ENCODE assay signal across 8 cellular contexts in genomic region chr1:160097196-160097910, GRCh38. TPM values are rescaled to one million over a fixed set of nuclear protein-coding genes. Genes with fewer than 3 reads are reported as not detected.
A peak's percentile ranks its signal among the peaks of the same experiment; 100 is the strongest.
DNase-seq lines count a peak whose midpoint lies in the region; ATAC-seq and TF ChIP-seq lines count a peak whose summit lies in the region.

No MANE protein-coding gene starts in this region.

- H3K4me1 ChIP-seq in left ventricle myocardium inferior: peaks cover 49% of the 10 kb centered on the region
- peaks cover 53% of the 10 kb centered on the region for H3K4me1 ChIP-seq in mucosa of stomach (ENCODE audit: control insufficient read depth, insufficient read depth, low read length)
- H3K4me1 ChIP-seq in transverse colon: peaks cover 38 to 66% (median 50%) of the 10 kb centered on the region in 4 donors

- H3K27ac ChIP-seq in left ventricle myocardium inferior (replicated peaks): peak overlapping the region; percentile 95
- H3K27ac ChIP-seq in brain microvascular endothelial cell: no peak overlapping the region
- H3K27ac ChIP-seq in transverse colon: peak overlapping the region; percentile 90 to 97 (median 95)

- H3K4me3 ChIP-seq in left ventricle myocardium inferior: peak overlapping the region; percentile 78
- H3K4me3 ChIP-seq in brain microvascular endothelial cell (ENCODE audit: low read depth, low read length): peak overlapping the region; percentile 68
- peak overlapping the region; percentile 40 for H3K4me3 ChIP-seq in mucosa of stomach (ENCODE audit: low read length)
- peak overlapping the region; percentile 54 to 93 (median 76) for H3K4me3 ChIP-seq in transverse colon

- H3K36me3 ChIP-seq in left ventricle myocardium inferior (peaks cover 14% of the 10 kb centered on the region), brain microvascular endothelial cell (replicated peaks) (no peaks in the 10 kb centered on the region), mucosa of stomach (ENCODE audit: control insufficient read depth, insufficient read depth, low read length) (peaks cover 5% of the 10 kb centered on the region), transverse colon (no peaks in the 10 kb centered on the region)

- no peak for ATAC-seq in GM21515 (IDR thresholded peaks at IDR 0.05; ENCODE audit: unreplicated experiment)

- H3K9me3 ChIP-seq in left ventricle myocardium inferior (replicated peaks): no peaks in the 10 kb centered on the region
- H3K9me3 ChIP-seq in mucosa of stomach (ENCODE audit: control insufficient read depth, low read length): no peaks in the 10 kb centered on the region
- H3K9me3 ChIP-seq in transverse colon: no peaks in the 10 kb centered on the region

- DNase-seq in left ventricle myocardium inferior (no peak), cardiac septum (ENCODE audit: low spot score) (no peak), brain microvascular endothelial cell (no peak), transverse colon (no peak), activated gamma-delta T cell (lab: John Stamatoyannopoulos, UW) (no peak), NOMO-1 treated with DMSO at 0.1 percent for 48 hours (lab: John Stamatoyannopoulos, UW; ENCODE audit: unreplicated experiment) (no peak)

- in situ Hi-C loops in brain microvascular endothelial cell (cut with HindIII; ENCODE audit: low pct_ligation_motif_present, low sequenced_read_pairs) (no loop called here), transverse colon (cut with MboI; ENCODE audit: low pct_ligation_motif_present in 1 of 4, low pct_unique_long_range_greater_than_20kb in 1 of 4, low sequenced_read_pairs in 3 of 4) (no loop called here)

- TF ChIP-seq EP300 in transverse colon (IDR thresholded peaks at IDR 0.05; ENCODE audit: low read depth): no peak

- no peak for TF ChIP-seq CTCF in left ventricle myocardium inferior (IDR thresholded peaks at IDR 0.05; ENCODE audit: borderline replicate concordance)
- no peak for TF ChIP-seq CTCF in brain microvascular endothelial cell (IDR thresholded peaks at IDR 0.05; ENCODE audit: low read depth, low read length, missing control alignments)
- TF ChIP-seq CTCF in transverse colon (IDR thresholded peaks at IDR 0.05): no peak

- intact Hi-C loops in left ventricle myocardium inferior (cut with micrococcal nuclease) (no loop called here), cardiac septum (cut with DNase I) (no loop called here), transverse colon (cut with DNase I; ENCODE audit: low total_unique reads) (no loop called here)

- peak overlapping the region; percentile 79 for H3K9ac ChIP-seq in mucosa of stomach (ENCODE audit: low read length)

- H3K27me3 ChIP-seq in left ventricle myocardium inferior (ENCODE audit: low read depth) (no peaks in the 10 kb centered on the region), brain microvascular endothelial cell (replicated peaks) (no peaks in the 10 kb centered on the region), mucosa of stomach (ENCODE audit: control insufficient read depth, insufficient read depth, low read length) (no peaks in the 10 kb centered on the region), transverse colon (no peaks in the 10 kb centered on the region)

- 62% methylated on average over 5 of the region's 5 CpGs; no CpG with 5 or more reads in 1 of the 2 donors for WGBS in transverse colon (ENCODE audit: low coverage in 1 of 2), 2 donors

- no peak for TF ChIP-seq POLR2A in transverse colon (IDR thresholded peaks at IDR 0.05)

RNA-seq across cellular contexts. Expression of gene IGSF8, which starts 1.1 kb away (rescaled TPM):
- total RNA-seq in left ventricle myocardium inferior (18.2 TPM), cardiac septum (29.7 TPM), transverse colon (10 to 100 TPM; 35.9 to 89.0 (median 49.5) TPM)

RNA-seq across cellular contexts. Expression of gene KCNJ9, which starts 16.0 kb away (rescaled TPM):
- total RNA-seq in left ventricle myocardium inferior (0.05 TPM), cardiac septum (not detected), transverse colon (under 1 TPM in 1 of 4 donors, not detected in 3; 0.27 TPM)

RNA-seq across cellular contexts. Expression of gene ATP1A2, which starts 18.2 kb away (rescaled TPM):
- total RNA-seq in left ventricle myocardium inferior (401 TPM), cardiac septum (147 TPM), transverse colon (10 to 100 TPM; 11.4 to 40.8 (median 23.1) TPM)

RNA-seq across cellular contexts. Expression of gene KCNJ10, which starts 27.4 kb away (rescaled TPM):
- not detected for total RNA-seq in left ventricle myocardium inferior
- 0.05 TPM for total RNA-seq in cardiac septum
- total RNA-seq in transverse colon: not detected

RNA-seq across cellular contexts. Expression of gene ATP1A4, which starts 54.0 kb away (rescaled TPM):
- total RNA-seq in left ventricle myocardium inferior (0.11 TPM), cardiac septum (1.0 TPM), transverse colon (under 1 TPM in 1 of 4 donors, not detected in 3; 0.20 TPM)
